ENCODE assay signal across 8 cellular contexts in the genomic region with DNA sequence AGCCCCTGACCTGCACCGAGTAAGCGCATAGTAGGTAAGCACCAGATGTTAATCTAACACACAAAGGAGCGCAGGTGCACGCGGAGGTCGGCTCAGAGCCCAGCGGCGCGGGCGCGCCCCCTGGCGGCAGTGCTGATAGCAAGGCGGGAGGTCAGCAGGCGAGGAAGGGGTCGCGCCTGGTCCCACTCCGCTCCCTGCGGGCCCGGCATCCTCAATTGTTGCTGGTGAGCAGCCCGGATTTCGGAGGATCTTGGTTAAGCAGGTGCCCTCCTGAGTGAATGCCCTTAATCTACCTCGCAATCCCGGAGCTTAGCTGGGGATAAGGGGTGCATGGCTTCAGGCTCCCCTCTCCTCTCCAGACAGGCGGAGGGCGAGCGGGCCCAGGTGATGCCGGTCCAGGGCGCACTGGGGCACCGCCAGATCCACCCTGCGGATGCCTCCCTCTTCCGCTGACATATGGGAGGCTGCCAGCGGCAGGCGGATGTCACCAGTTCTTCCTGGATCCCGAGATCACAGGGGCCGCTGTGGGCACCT. TPM values are rescaled to one million over a fixed set of nuclear protein-coding genes. Genes with fewer than 3 reads are reported as not detected.
DNase-seq lines count a peak whose midpoint lies in the region; FAIRE-seq and TF ChIP-seq lines count a peak whose summit lies in the region.

No MANE protein-coding gene starts in this region.

- H3K36me3 ChIP-seq in astrocyte (ENCODE audit: insufficient read depth, low read length): no peaks in the 10 kb centered on the region

- peaks cover 2% of the 10 kb centered on the region for H3K9me3 Mint-ChIP-seq in astrocyte (ENCODE audit: unreplicated experiment)
- H3K9me3 Mint-ChIP-seq in nephron progenitor cell: no peaks in the 10 kb centered on the region

- peak; percentile 84 for DNase-seq in ELF-1 (ENCODE audit: low read depth, low spot score)
- DNase-seq in NCI-H2029 (lab: John Stamatoyannopoulos, UW): peak; percentile 58
- DNase-seq in astrocyte (ENCODE audit: low read depth): no peak
- DNase-seq in nephron progenitor cell: no peak
- DNase-seq in cerebellar nuclear complex (lab: John Stamatoyannopoulos, UW): no peak
- DNase-seq in hepatic stellate cell (ENCODE audit: low spot score): no peak
- no peak for DNase-seq in occipital lobe (lab: John Stamatoyannopoulos, UW)
- DNase-seq in glomerular visceral epithelial cell (ENCODE audit: extremely low spot score): no peak

- H3K27ac Mint-ChIP-seq in astrocyte (ENCODE audit: unreplicated experiment) (no peak overlapping the region), nephron progenitor cell (no peak overlapping the region)

- no peaks in the 10 kb centered on the region for H3K4me1 Mint-ChIP-seq in astrocyte (ENCODE audit: low read depth, unreplicated experiment)
- H3K4me1 Mint-ChIP-seq in nephron progenitor cell: peaks cover 35% of the 10 kb centered on the region

- no peak overlapping the region for H3K9ac ChIP-seq in astrocyte (ENCODE audit: low read length)

- H3K36me3 Mint-ChIP-seq in astrocyte (ENCODE audit: low read depth, unreplicated experiment) (peaks cover 2% of the 10 kb centered on the region), nephron progenitor cell (ENCODE audit: low read depth) (no peaks in the 10 kb centered on the region)

- no peak overlapping the region for H3K4me2 ChIP-seq in astrocyte (ENCODE audit: low read length)

- no peaks in the 10 kb centered on the region for H4K20me1 ChIP-seq in astrocyte (ENCODE audit: insufficient read depth, low read length)

- H3K27ac ChIP-seq in astrocyte (ENCODE audit: low read depth, low read length): no peak overlapping the region

- H3K4me1 ChIP-seq in astrocyte (ENCODE audit: insufficient read depth, low read length): peaks cover 6% of the 10 kb centered on the region

- no peak overlapping the region for H2AFZ ChIP-seq in astrocyte (ENCODE audit: low read depth, low read length)

- H3K27me3 Mint-ChIP-seq in astrocyte (ENCODE audit: low read depth, unreplicated experiment) (peaks cover 52% of the 10 kb centered on the region), nephron progenitor cell (ENCODE audit: low read depth, poor library complexity) (peaks cover 84% of the 10 kb centered on the region)

- FAIRE-seq in astrocyte (lab: Jason Lieb, UNC): no peak

- H3K79me2 ChIP-seq in astrocyte (ENCODE audit: insufficient read depth, low read length): no peaks in the 10 kb centered on the region

- H3K4me3 Mint-ChIP-seq in astrocyte (ENCODE audit: unreplicated experiment) (no peak overlapping the region), nephron progenitor cell (no peak overlapping the region)

- no peak overlapping the region for H3K4me3 ChIP-seq in astrocyte (ENCODE audit: insufficient read depth, low read depth, low read length)

- peaks cover 58% of the 10 kb centered on the region for H3K27me3 ChIP-seq in astrocyte (ENCODE audit: insufficient read depth, low read length)

- H3K9me3 ChIP-seq in astrocyte (ENCODE audit: insufficient read depth, low read depth, low read length): no peaks in the 10 kb centered on the region

- TF ChIP-seq CTCF in astrocyte (IDR thresholded peaks at IDR 0.05; ENCODE audit: insufficient read depth, low read depth, low read length) (peak; percentile 35), nephron progenitor cell (IDR thresholded peaks at IDR 0.05) (peak; percentile 55)

RNA-seq across cellular contexts. Expression of gene WNT3, which starts 4.0 kb away (rescaled TPM):
- total RNA-seq in astrocyte (2.4 TPM in 2 replicates), occipital lobe (5.1 TPM)

RNA-seq across cellular contexts. Expression of gene WNT9B, which starts 28.9 kb away (rescaled TPM):
- 0.48 and 0.84 TPM in 2 replicates for total RNA-seq in astrocyte
- not detected for total RNA-seq in occipital lobe

Comparison
In these comparisons a context has a peak if more than half of its experiments do, and no peak if none do; other contexts are left out.
1. DNase-seq: peak in ELF-1 (single experiment) and NCI-H2029 (single experiment); none in astrocyte (single experiment), nephron progenitor cell (single experiment), cerebellar nuclear complex (0 of 2), hepatic stellate cell (single experiment), occipital lobe (single experiment) and glomerular visceral epithelial cell (single experiment).